ENCODE assay signal across 1 cellular context in the genomic region with DNA sequence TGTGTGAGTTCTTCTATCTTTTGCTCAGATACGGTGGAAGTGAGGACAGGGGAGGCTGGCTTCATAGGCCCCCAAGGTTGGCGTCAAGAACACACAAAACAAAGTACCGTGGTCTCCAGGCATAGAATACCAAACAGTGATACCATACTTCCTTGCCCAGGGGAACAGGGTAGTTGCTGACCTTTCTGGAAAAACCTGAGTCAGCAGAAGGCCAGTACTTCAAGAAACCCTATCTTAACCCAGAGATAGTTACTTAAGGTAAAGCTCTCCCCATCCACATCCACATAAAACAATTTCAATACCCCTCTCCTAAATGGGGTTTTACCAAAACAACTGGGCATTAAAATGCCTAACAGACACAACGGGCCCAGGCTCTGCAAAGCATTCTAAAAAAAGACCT.
TF ChIP-seq lines count a peak whose summit lies in the region.

No MANE protein-coding gene starts in this region.

TF ChIP-seq in HepG2, 621 proteins besides CTCF, POLR2A, EP300 and RAD21:
- TF ChIP-seq GFI1 (CRISPR knock-in tag; IDR thresholded peaks at IDR 0.05; ENCODE audit: borderline replicate concordance) (no peak), MAFF (IDR thresholded peaks at IDR 0.05; ENCODE audit: low read depth, low read length) (peak; percentile 87), MAFK (conservative IDR thresholded peaks at IDR 0.05 in 1 of 2, IDR thresholded peaks at IDR 0.05 in 1 of 2; ENCODE audit: low read length in 2 of 2) (peak; percentile 79 to 92), ZNF773 (CRISPR knock-in tag; IDR thresholded peaks at IDR 0.05; ENCODE audit: borderline replicate concordance) (no peak), KMT2A (CRISPR knock-in tag; IDR thresholded peaks at IDR 0.05) (no peak)
- TF ChIP-seq, protein P1, sequence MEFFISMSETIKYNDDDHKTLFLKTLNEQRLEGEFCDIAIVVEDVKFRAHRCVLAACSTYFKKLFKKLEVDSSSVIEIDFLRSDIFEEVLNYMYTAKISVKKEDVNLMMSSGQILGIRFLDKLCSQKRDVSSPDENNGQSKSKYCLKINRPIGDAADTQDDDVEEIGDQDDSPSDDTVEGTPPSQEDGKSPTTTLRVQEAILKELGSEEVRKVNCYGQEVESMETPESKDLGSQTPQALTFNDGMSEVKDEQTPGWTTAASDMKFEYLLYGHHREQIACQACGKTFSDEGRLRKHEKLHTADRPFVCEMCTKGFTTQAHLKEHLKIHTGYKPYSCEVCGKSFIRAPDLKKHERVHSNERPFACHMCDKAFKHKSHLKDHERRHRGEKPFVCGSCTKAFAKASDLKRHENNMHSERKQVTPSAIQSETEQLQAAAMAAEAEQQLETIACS (CRISPR knock-in tag; IDR thresholded peaks at IDR 0.05) = no peak
TF ChIP-seq in HepG2: peak in this region for 2.
